In genomic region chrX:109911046-109911445, GRCh38 we compare ENCODE assay signal across 9 cellular contexts.
A peak's percentile ranks its signal among the peaks of the same experiment; 100 is the strongest.
DNase-seq lines count a peak whose midpoint lies in the region; ATAC-seq, FAIRE-seq and TF ChIP-seq lines count a peak whose summit lies in the region.
"Had no signal": no experiment of that assay in that cellular context is flagged by ENCODE, and none has a peak within 500 bp of the region (broad histone marks: within the 10 kb centered on the region; RNA-seq: fewer than 3 reads in every experiment).

No MANE protein-coding gene starts in this region.

- H3K27me3 ChIP-seq in upper lobe of left lung = no peaks in the 10 kb centered on the region

- 15 to 38% methylated on average over 1 of the region's 1 CpG for WGBS in upper lobe of left lung, 2 donors

- no peak overlapping the region for H3K27ac ChIP-seq in upper lobe of left lung

- H3K27me3 Mint-ChIP-seq in osteocyte (ENCODE audit: unreplicated experiment) = peaks cover 32% of the 10 kb centered on the region
- H3K27me3 Mint-ChIP-seq in stimulated activated memory B cell treated with anti-CD40 and anti-IgM and Interleukin-4, amounts not matched to agents 10 μg/mL and 1 μg/mL and 100 μg/mL, for 72 hours = no peaks in the 10 kb centered on the region

- no peaks in the 10 kb centered on the region for H3K9me3 ChIP-seq in upper lobe of left lung

- peak; percentile 11 for FAIRE-seq in G401.6 (lab: Jason Lieb, UNC)

- no peaks in the 10 kb centered on the region for H3K9me3 Mint-ChIP-seq in osteocyte (ENCODE audit: unreplicated experiment)
- H3K9me3 Mint-ChIP-seq in stimulated activated memory B cell treated with anti-CD40 and anti-IgM and Interleukin-4, amounts not matched to agents 10 μg/mL and 1 μg/mL and 100 μg/mL, for 72 hours = no peaks in the 10 kb centered on the region

- no peaks in the 10 kb centered on the region for H3K4me1 Mint-ChIP-seq in osteocyte (ENCODE audit: unreplicated experiment)
- H3K4me1 Mint-ChIP-seq in stimulated activated memory B cell treated with anti-CD40 and anti-IgM and Interleukin-4, amounts not matched to agents 10 μg/mL and 1 μg/mL and 100 μg/mL, for 72 hours = no peaks in the 10 kb centered on the region

- no peak for ATAC-seq in upper lobe of left lung (ENCODE audit: low FRiP score in 2 of 2)
- ATAC-seq in GM21576 (IDR thresholded peaks at IDR 0.05; ENCODE audit: unreplicated experiment) = no peak
- no peak for ATAC-seq in stimulated activated memory B cell treated with anti-CD40 and anti-IgM and Interleukin-4, amounts not matched to agents 10 μg/mL and 1 μg/mL and 100 μg/mL, for 72 hours

- no peak for TF ChIP-seq POLR2A in upper lobe of left lung (IDR thresholded peaks at IDR 0.05)

- H3K4me3 Mint-ChIP-seq in osteocyte (ENCODE audit: unreplicated experiment) = no peak overlapping the region
- no peak overlapping the region for H3K4me3 Mint-ChIP-seq in stimulated activated memory B cell treated with anti-CD40 and anti-IgM and Interleukin-4, amounts not matched to agents 10 μg/mL and 1 μg/mL and 100 μg/mL, for 72 hours

- H3K4me1 ChIP-seq in upper lobe of left lung = no peaks in the 10 kb centered on the region

- no peak overlapping the region for H3K27ac Mint-ChIP-seq in osteocyte (ENCODE audit: unreplicated experiment)
- no peak overlapping the region for H3K27ac Mint-ChIP-seq in stimulated activated memory B cell treated with anti-CD40 and anti-IgM and Interleukin-4, amounts not matched to agents 10 μg/mL and 1 μg/mL and 100 μg/mL, for 72 hours

- TF ChIP-seq EP300 in upper lobe of left lung (IDR thresholded peaks at IDR 0.05) = no peak

- peak; percentile 11 for DNase-seq in NCI-H1417 treated with DMSO at 0.1 percent for 48 hours (lab: John Stamatoyannopoulos, UW)
- peak; percentile 20 for DNase-seq in dermis blood vessel endothelial cell
- no peak for DNase-seq in osteocyte (ENCODE audit: extremely low spot score, unreplicated experiment)
- no peak for DNase-seq in upper lobe of left lung
- no peak for DNase-seq in hippocampal formation (lab: John Stamatoyannopoulos, UW)
- DNase-seq: NCI-H2227 treated with DMSO at 0.1 percent for 48 hours had no signal

- TF ChIP-seq CTCF in osteocyte (IDR thresholded peaks at IDR 0.05) (peak; percentile 72), upper lobe of left lung (IDR thresholded peaks at IDR 0.05) (peak in 2 of 6 experiments; percentile 28 to 42)

- H3K36me3 ChIP-seq in upper lobe of left lung = no peaks in the 10 kb centered on the region

- no peak overlapping the region for H3K4me3 ChIP-seq in upper lobe of left lung

- no peaks in the 10 kb centered on the region for H3K36me3 Mint-ChIP-seq in osteocyte (ENCODE audit: unreplicated experiment)
- H3K36me3 Mint-ChIP-seq in stimulated activated memory B cell treated with anti-CD40 and anti-IgM and Interleukin-4, amounts not matched to agents 10 μg/mL and 1 μg/mL and 100 μg/mL, for 72 hours = no peaks in the 10 kb centered on the region

Comparison
In these comparisons a context has a peak if more than half of its experiments do, and no peak if none do; other contexts are left out.
1. DNase-seq: peak in NCI-H1417 treated with DMSO at 0.1 percent for 48 hours (single experiment) and dermis blood vessel endothelial cell (single experiment); none in osteocyte (single experiment), upper lobe of left lung (0 of 2) and hippocampal formation (0 of 2).